ENCODE assay signal across 33 cellular contexts in the genomic region with DNA sequence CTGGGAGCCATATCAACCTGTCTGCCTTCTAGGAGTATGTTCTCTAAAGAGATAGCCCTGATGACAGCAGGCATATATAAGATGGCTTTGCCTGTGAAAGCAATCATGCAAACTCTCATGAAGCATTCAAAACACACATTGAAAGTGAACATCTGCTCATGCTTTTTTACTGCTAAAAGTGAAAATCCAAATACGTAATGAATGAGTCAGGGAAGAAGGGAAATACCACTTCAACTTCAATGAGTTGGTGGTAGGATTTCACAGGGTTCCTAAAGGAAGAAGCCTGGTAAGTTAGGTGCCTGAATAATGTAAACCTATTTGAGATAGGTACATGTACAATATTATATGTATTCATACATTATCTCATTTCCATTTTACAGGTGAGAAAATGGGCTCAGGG. TPM values are rescaled to one million over a fixed set of nuclear protein-coding genes. Genes with fewer than 3 reads are reported as not detected.
DNase-seq lines count a peak whose midpoint lies in the region; ATAC-seq and TF ChIP-seq lines count a peak whose summit lies in the region.
"Had no signal": no experiment of that assay in that cellular context is flagged by ENCODE, and none has a peak within 500 bp of the region (broad histone marks: within the 10 kb centered on the region; RNA-seq: fewer than 3 reads in every experiment).

No MANE protein-coding gene starts in this region.

- H3K9me3 ChIP-seq in mesenchymal stem cell (ENCODE audit: control insufficient read depth, low read length): no peaks in the 10 kb centered on the region
- H3K9me3 ChIP-seq in transverse colon: no peaks in the 10 kb centered on the region
- H3K9me3 ChIP-seq: esophagus squamous epithelium, ovary, SJCRH30 had no signal

- no peak overlapping the region for H4K8ac ChIP-seq in mesenchymal stem cell (ENCODE audit: low read length)

- ATAC-seq in left ventricle myocardium superior: no peak
- ATAC-seq: activated CD4-positive, CD25-positive, alpha-beta regulatory T cell treated with anti-CD3 and anti-CD28 coated beads, Interleukin-2, amount 50 U/mL, for 24 hours; T-cell had no signal

- H3K27ac ChIP-seq in mesenchymal stem cell (ENCODE audit: low read length, poor library complexity, severe bottlenecking): no peak overlapping the region
- H3K27ac ChIP-seq in transverse colon: no peak overlapping the region
- no peak overlapping the region for H3K27ac ChIP-seq in coronary artery
- H3K27ac ChIP-seq: C4-2B, esophagus squamous epithelium, ovary, SJCRH30 had no signal

- no peaks in the 10 kb centered on the region for H3K9me3 Mint-ChIP-seq in HFFc6
- H3K9me3 Mint-ChIP-seq: activated CD4-positive, alpha-beta memory T cell treated with anti-CD3 and anti-CD28 coated beads for 36 hours; activated naive CD4-positive, alpha-beta T cell treated with anti-CD3 and anti-CD28 coated beads, Interleukin-2, amount 50 U/mL, for 24 hours; activated T-helper 1 cell treated with anti-CD3 and anti-CD28 coated beads, Interleukin-12 subunit alpha, Interleukin-12 subunit beta, Interleukin-2, Interleukin-4 antibody, amounts not matched to agents 30 ng/mL and 10 ng/mL and 1 ng/mL, durations not matched to agents 14 hours and 24 hours and 36 hours; T-cell; type B pancreatic cell had no signal

- H2BK120ac ChIP-seq in mesenchymal stem cell (ENCODE audit: low read depth, low read length): no peak overlapping the region

- H3K36me3 ChIP-seq in BJ (ENCODE audit: control insufficient read depth, insufficient read depth, low read length): peaks cover 1% of the 10 kb centered on the region; the same call in 1 of the 2 replicates
- peaks cover 6 to 24% of the 10 kb centered on the region in 2 experiments for H3K36me3 ChIP-seq in mesenchymal stem cell (ENCODE audit: control insufficient read depth in 1 of 2, insufficient read depth in 2 of 2, low read depth in 1 of 2, low read length in 2 of 2)
- peaks cover 0 to 8% (median 3%) of the 10 kb centered on the region in 4 donors for H3K36me3 ChIP-seq in transverse colon
- H3K36me3 ChIP-seq: ovary had no signal

- WGBS in mesenchymal stem cell: 40% methylated on average over 1 of the region's 1 CpG
- 76 to 85% methylated on average over 1 of the region's 1 CpG for WGBS in transverse colon (ENCODE audit: low coverage in 1 of 2), 2 donors

- H3K4me1 ChIP-seq in mesenchymal stem cell (ENCODE audit: control insufficient read depth, insufficient read depth, low read depth, low read length): no peaks in the 10 kb centered on the region
- no peaks in the 10 kb centered on the region for H3K4me1 ChIP-seq in transverse colon
- H3K4me1 ChIP-seq: esophagus squamous epithelium, SJCRH30 had no signal

- H3K36me3 Mint-ChIP-seq in HFFc6 (ENCODE audit: low read depth): peaks cover 9% of the 10 kb centered on the region

- no peak for TF ChIP-seq POLR2A in transverse colon (IDR thresholded peaks at IDR 0.05)

- no peak overlapping the region for H2BK5ac ChIP-seq in mesenchymal stem cell (ENCODE audit: low read depth, low read length, poor library complexity, severe bottlenecking)

- DNase-seq in BJ (ENCODE audit: low read depth) (peak; percentile 28), HFFc6 (peak; percentile 54), choroid plexus epithelial cell (ENCODE audit: low read depth) (peak; percentile 29), mesenchymal stem cell (peak; percentile 61), transverse colon (no peak), coronary artery (ENCODE audit: low spot score) (no peak), SK-N-DZ (ENCODE audit: low spot score) (no peak), left ventricle myocardium superior (no peak)
- DNase-seq: activated CD4-positive, alpha-beta memory T cell treated with anti-CD3 and anti-CD28 coated beads for 36 hours; activated CD8-positive, alpha-beta memory T cell treated with anti-CD3 and anti-CD28 coated beads, Interleukin-2, amount 50 U/mL, for 4 hours; aorta; Calu3; central memory CD4-positive, alpha-beta T cell; esophagus squamous epithelium; glutamatergic neuron; GOT3; kidney; NCI-H1105 treated with DMSO at 0.1 percent for 48 hours; NCI-H2081 treated with DMSO at 0.1 percent for 48 hours; NCI-H345; NCI-H748 treated with DMSO at 0.1 percent for 48 hours; ovary; retina; SJCRH30; stimulated activated CD4-positive, alpha-beta T cell treated with anti-CD3 and anti-CD28 coated beads, Interleukin-2, amount 100 ng/mL, for 24 hours; T-cell had no signal

- H3K27me3 Mint-ChIP-seq in HFFc6 (ENCODE audit: insufficient read depth): no peaks in the 10 kb centered on the region
- H3K27me3 Mint-ChIP-seq: activated CD4-positive, alpha-beta memory T cell treated with anti-CD3 and anti-CD28 coated beads for 36 hours; activated naive CD4-positive, alpha-beta T cell treated with anti-CD3 and anti-CD28 coated beads, Interleukin-2, amount 50 U/mL, for 24 hours; T-cell; type B pancreatic cell had no signal

- in situ Hi-C loops in transverse colon (cut with MboI; ENCODE audit: low pct_ligation_motif_present in 1 of 4, low pct_unique_long_range_greater_than_20kb in 1 of 4, low sequenced_read_pairs in 3 of 4): no loop called here

- no peak overlapping the region for H3K9ac ChIP-seq in mesenchymal stem cell (ENCODE audit: low read length)

- intact Hi-C loops in transverse colon (cut with DNase I; ENCODE audit: low total_unique reads) (no loop called here), left ventricle myocardium superior (cut with micrococcal nuclease) (no loop called here)

- no peak overlapping the region for H3K23ac ChIP-seq in mesenchymal stem cell (ENCODE audit: low read length in 2 of 2)

- H2BK15ac ChIP-seq in mesenchymal stem cell (ENCODE audit: low read depth, poor library complexity, severe bottlenecking): no peak overlapping the region

- H3K4me1 Mint-ChIP-seq in HFFc6 (ENCODE audit: low read depth): peaks cover 30% of the 10 kb centered on the region
- H3K4me1 Mint-ChIP-seq: activated naive CD4-positive, alpha-beta T cell treated with anti-CD3 and anti-CD28 coated beads, Interleukin-2, amount 50 U/mL, for 24 hours; nephron; T-cell had no signal

- CTCF ChIA-PET in BJ (lab: Yijun Ruan, JAX): no interaction called here

- peaks cover under 1% of the 10 kb centered on the region for H3K79me1 ChIP-seq in mesenchymal stem cell (replicated peaks; ENCODE audit: low read length, poor library complexity, severe bottlenecking)

- H3K4me2 ChIP-seq in mesenchymal stem cell (ENCODE audit: low read length, poor library complexity, severe bottlenecking): no peak overlapping the region
- H3K4me2 ChIP-seq: smooth muscle cell had no signal

- H3K4me3 ChIP-seq in BJ (ENCODE audit: low read depth, low read length) (no peak overlapping the region), choroid plexus epithelial cell (ENCODE audit: low read depth, low read length) (no peak overlapping the region), mesenchymal stem cell (ENCODE audit: insufficient read depth in 1 of 2, low read depth in 1 of 2, low read length in 2 of 2) (no peak overlapping the region), transverse colon (no peak overlapping the region), coronary artery (no peak overlapping the region)
- H3K4me3 ChIP-seq: esophagus squamous epithelium, ovary, SJCRH30, smooth muscle cell had no signal

- POLR2A ChIA-PET in BJ (lab: Charles Lee): no interaction called here

- H3K27me3 ChIP-seq in BJ (ENCODE audit: control insufficient read depth, insufficient read depth, low read length) (no peaks in the 10 kb centered on the region), mesenchymal stem cell (ENCODE audit: control insufficient read depth in 1 of 2, insufficient read depth in 1 of 2, low read length in 2 of 2) (peaks cover 0 to 32% of the 10 kb centered on the region in 2 experiments), transverse colon (no peaks in the 10 kb centered on the region)
- H3K27me3 ChIP-seq: esophagus squamous epithelium, ovary, SJCRH30 had no signal

- 0 out of 2 replicates have a peak overlapping the region, but pooled peaks have one; percentile 2 for H3K27ac Mint-ChIP-seq in HFFc6
- H3K27ac Mint-ChIP-seq: activated CD4-positive, alpha-beta memory T cell treated with anti-CD3 and anti-CD28 coated beads for 36 hours; activated naive CD4-positive, alpha-beta T cell treated with anti-CD3 and anti-CD28 coated beads, Interleukin-2, amount 50 U/mL, for 24 hours; activated T-helper 1 cell treated with anti-CD3 and anti-CD28 coated beads, Interleukin-12 subunit alpha, Interleukin-12 subunit beta, Interleukin-2, Interleukin-4 antibody, amounts not matched to agents 30 ng/mL and 10 ng/mL and 1 ng/mL, durations not matched to agents 14 hours and 24 hours and 36 hours; nephron; T-cell; type B pancreatic cell had no signal

- H3K18ac ChIP-seq in mesenchymal stem cell (ENCODE audit: low read depth in 1 of 2, low read length in 2 of 2): no peak overlapping the region

- no peak for TF ChIP-seq EP300 in transverse colon (IDR thresholded peaks at IDR 0.05; ENCODE audit: low read depth)

- no peak overlapping the region for H3K4me3 Mint-ChIP-seq in HFFc6
- H3K4me3 Mint-ChIP-seq: activated CD4-positive, alpha-beta memory T cell treated with anti-CD3 and anti-CD28 coated beads for 36 hours; activated naive CD4-positive, alpha-beta T cell treated with anti-CD3 and anti-CD28 coated beads, Interleukin-2, amount 50 U/mL, for 24 hours; activated T-helper 1 cell treated with anti-CD3 and anti-CD28 coated beads, Interleukin-12 subunit alpha, Interleukin-12 subunit beta, Interleukin-2, Interleukin-4 antibody, amounts not matched to agents 30 ng/mL and 10 ng/mL and 1 ng/mL, durations not matched to agents 14 hours and 24 hours and 36 hours; nephron; T-cell; type B pancreatic cell had no signal

- no peak overlapping the region for H3K14ac ChIP-seq in mesenchymal stem cell (ENCODE audit: low read length in 2 of 2)

- TF ChIP-seq CTCF in BJ (IDR thresholded peaks at IDR 0.05; ENCODE audit: insufficient read depth, low read depth, low read length) (no peak), HFFc6 (IDR thresholded peaks at IDR 0.05) (no peak), choroid plexus epithelial cell (conservative IDR thresholded peaks at IDR 0.05; ENCODE audit: low read depth, low read length) (no peak), transverse colon (IDR thresholded peaks at IDR 0.05) (no peak), coronary artery (IDR thresholded peaks at IDR 0.05) (no peak)

- H2AK5ac ChIP-seq in mesenchymal stem cell (ENCODE audit: low read length, severe bottlenecking): no peak overlapping the region

- H2AFZ ChIP-seq in mesenchymal stem cell (ENCODE audit: low read depth, low read length): no peak overlapping the region

- H4K91ac ChIP-seq in mesenchymal stem cell (ENCODE audit: low read length): no peak overlapping the region

- no peak overlapping the region for H3K4ac ChIP-seq in mesenchymal stem cell (ENCODE audit: low read depth in 1 of 2, low read length in 2 of 2)

- no peak overlapping the region for H2BK12ac ChIP-seq in mesenchymal stem cell (ENCODE audit: low read length in 2 of 2)

RNA-seq across cellular contexts. Expression of a gene that starts 50.5 kb away (rescaled TPM):
- polyA plus RNA-seq in BJ (2011; rRNA removed): 0.06 and 0.10 TPM in 2 replicates
- 0.21 and 0.47 TPM in 2 replicates for polyA minus RNA-seq in BJ (2011; rRNA and poly(A)+ RNA removed)
- under 1 TPM in 4 of 6 experiments, not detected in 2; 0.07 to 0.17 (median 0.11) TPM for total RNA-seq in HFFc6 (2021; fragmentation: NEBNext Ultra II Directional; extraction: Animal tissue kit (Norgen Biotek cat#: 25700))
- 0.04 TPM for polyA plus RNA-seq in mesenchymal stem cell (2013, experiment 1 of 2)
- 0.03 TPM for polyA plus RNA-seq in mesenchymal stem cell (2013, experiment 2 of 2)
- total RNA-seq in transverse colon (1 to 10 TPM in 2 of 4 donors, under 1 TPM in 1, not detected in 1; 0.55 to 3.0 (median 1.3) TPM), left ventricle myocardium superior (0.37 TPM)
- 0.05 TPM in 1 of 2 replicates, not detected in the other for polyA plus RNA-seq in SK-N-DZ (2014; cell fraction: cytosol; rRNA removed)
- 0.20 and 1.4 TPM in 2 replicates for polyA plus RNA-seq in SK-N-DZ (2014; cell fraction: nucleus; rRNA removed)

Comparison
In these comparisons a context has a peak if more than half of its experiments do, and no peak if none do; other contexts are left out.
1. DNase-seq: peak in BJ (single experiment), HFFc6 (single experiment), choroid plexus epithelial cell (single experiment) and mesenchymal stem cell (single experiment); none in transverse colon (single experiment), coronary artery (single experiment), SK-N-DZ (single experiment) and left ventricle myocardium superior (single experiment).